In the genomic region with DNA sequence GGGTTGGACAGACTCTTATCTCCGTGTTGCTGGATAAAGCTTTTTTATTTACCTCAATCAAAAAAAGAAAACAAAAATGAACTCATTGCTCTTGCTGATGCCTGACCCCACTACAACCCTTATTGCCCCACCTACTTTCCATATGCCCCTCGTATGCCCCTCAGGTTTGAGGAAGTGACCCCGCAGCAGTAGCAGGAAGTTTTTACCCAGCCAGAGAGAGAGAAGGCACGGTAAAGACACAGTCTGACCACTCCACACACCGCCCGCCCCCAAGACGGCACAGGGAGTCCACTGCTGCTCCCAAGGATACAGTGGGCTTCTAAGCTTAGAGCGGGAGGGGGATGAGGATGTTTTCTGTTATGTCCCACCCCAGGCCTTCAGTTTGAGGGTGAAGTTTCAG, we compare ENCODE assay signal across 8 cellular contexts. TPM values are rescaled to one million over a fixed set of nuclear protein-coding genes. Genes with fewer than 3 reads are reported as not detected.
DNase-seq lines count a peak whose midpoint lies in the region; ATAC-seq and TF ChIP-seq lines count a peak whose summit lies in the region.

No MANE protein-coding gene starts in this region.

- H3K9me3 ChIP-seq in upper lobe of left lung, result no peaks in the 10 kb centered on the region

- H3K9me3 Mint-ChIP-seq in activated T-cell treated with anti-CD3 and anti-CD28 coated beads, Interleukin-2, amount 50 U/mL, for 72 hours, result no peaks in the 10 kb centered on the region

- H3K36me3 ChIP-seq in upper lobe of left lung, result peaks cover 0 to 51% (median 25%) of the 10 kb centered on the region in 4 donors

- TF ChIP-seq POLR2A in upper lobe of left lung (IDR thresholded peaks at IDR 0.05), result no peak

- no peak overlapping the region for H3K4me3 ChIP-seq in upper lobe of left lung

- H3K27ac Mint-ChIP-seq in activated T-cell treated with anti-CD3 and anti-CD28 coated beads, Interleukin-2, amount 50 U/mL, for 72 hours, result no peak overlapping the region

- ATAC-seq in activated T-cell treated with anti-CD3 and anti-CD28 coated beads, Interleukin-2, amount 50 U/mL, for 72 hours (replicated peaks in 1 of 2), result no peak
- ATAC-seq in left colon, result no peak
- peak in 1 of 2 donors; percentile 36 for ATAC-seq in upper lobe of left lung (ENCODE audit: low FRiP score in 2 of 2)
- no peak for ATAC-seq in GM18520 (IDR thresholded peaks at IDR 0.05; ENCODE audit: unreplicated experiment)

- H3K27me3 Mint-ChIP-seq in activated T-cell treated with anti-CD3 and anti-CD28 coated beads, Interleukin-2, amount 50 U/mL, for 72 hours (ENCODE audit: low read depth), result no peaks in the 10 kb centered on the region

- intact Hi-C loops in left colon (cut with DNase I, micrococcal nuclease), result no loop called here

- H3K27ac ChIP-seq in upper lobe of left lung, result peak overlapping the region; percentile 20 to 71 (median 59)

- TF ChIP-seq EP300 in upper lobe of left lung (IDR thresholded peaks at IDR 0.05), result no peak

- peaks cover 57% of the 10 kb centered on the region for H3K4me1 Mint-ChIP-seq in activated T-cell treated with anti-CD3 and anti-CD28 coated beads, Interleukin-2, amount 50 U/mL, for 72 hours (ENCODE audit: low read depth)

- H3K4me1 ChIP-seq in upper lobe of left lung, result peaks cover 20 to 57% (median 40%) of the 10 kb centered on the region in 4 donors

- H3K36me3 Mint-ChIP-seq in activated T-cell treated with anti-CD3 and anti-CD28 coated beads, Interleukin-2, amount 50 U/mL, for 72 hours (ENCODE audit: insufficient read depth in 2 of 2), result peaks cover 3 to 11% of the 10 kb centered on the region in 2 donors

- H3K27me3 ChIP-seq in upper lobe of left lung, result no peaks in the 10 kb centered on the region

- DNase-seq in activated T-cell treated with anti-CD3 and anti-CD28 coated beads, Interleukin-2, amount 50 U/mL, for 72 hours, result no peak
- DNase-seq in activated T-cell treated with anti-CD3 and anti-CD28 coated beads, Interleukin-2, amount 50 U/mL, for 1 hour, result no peak
- DNase-seq in UCSD-AML1 (lab: John Stamatoyannopoulos, UW; ENCODE audit: unreplicated experiment), result peak; percentile 37
- DNase-seq in left colon, result peak; percentile 34 to 48
- DNase-seq in upper lobe of left lung, result peak in 1 of 2 donors; percentile 35
- no peak for DNase-seq in ecto neural progenitor cell (ENCODE audit: low spot score)
- no peak for DNase-seq in NCI-H1930 (lab: John Stamatoyannopoulos, UW)

- H3K4me3 Mint-ChIP-seq in activated T-cell treated with anti-CD3 and anti-CD28 coated beads, Interleukin-2, amount 50 U/mL, for 72 hours, result peak overlapping the region; percentile 9 to 60

- TF ChIP-seq CTCF in upper lobe of left lung (IDR thresholded peaks at IDR 0.05), result no peak

- WGBS in upper lobe of left lung, 2 donors, result 62 to 71% methylated on average over 8 of the region's 8 CpGs

RNA-seq across cellular contexts. Expression of gene PLEKHO1, which starts 9.8 kb away (rescaled TPM):
- total RNA-seq in activated T-cell treated with anti-CD3 and anti-CD28 coated beads, Interleukin-2, amount 50 U/mL, for 72 hours, result 10 to 100 TPM; 21.9 to 42.7 TPM
- total RNA-seq in left colon (10 to 100 TPM in 1 of 2 donors, 1 to 10 TPM in 1; 4.8 to 43.0 TPM), upper lobe of left lung (100 to 1,000 TPM in 1 of 6 donors, 10 to 100 TPM in 5; 27.8 to 111 (median 61.9) TPM)

Comparison
In these comparisons a context has a peak if more than half of its experiments do, and no peak if none do; other contexts are left out.
1. DNase-seq: peak in UCSD-AML1 (single experiment) and left colon (2 of 2); none in activated T-cell treated with anti-CD3 and anti-CD28 coated beads, Interleukin-2, amount 50 U/mL, for 72 hours (0 of 2), activated T-cell treated with anti-CD3 and anti-CD28 coated beads, Interleukin-2, amount 50 U/mL, for 1 hour (single experiment), ecto neural progenitor cell (single experiment) and NCI-H1930 (0 of 2).